In genomic region chr11:43164831-43165230, GRCh38 we compare ENCODE assay signal across 8 cellular contexts.
"Had no signal": no experiment of that assay in that cellular context is flagged by ENCODE, and none has a peak within 500 bp of the region (broad histone marks: within the 10 kb centered on the region; RNA-seq: fewer than 3 reads in every experiment).

No MANE protein-coding gene starts in this region.

- H3K4me1 Mint-ChIP-seq: GM23338, H9 had no signal

- H3K9me3 ChIP-seq: HAP-1 had no signal

- H2AFZ ChIP-seq: GM23248, GM23338 had no signal

- H3K36me3 ChIP-seq: HAP-1 had no signal

- H3K9ac ChIP-seq: GM23248 had no signal

- H3K27ac Mint-ChIP-seq: GM23338, H9, HFFc6 had no signal

- H3K4me2 ChIP-seq: GM23338 had no signal

- H3K4me3 Mint-ChIP-seq: GM23338, H9, HFFc6 had no signal

- H3K27ac ChIP-seq: GM23248 had no signal

- H3K4me3 ChIP-seq: GM23248, GM23338, HAP-1 had no signal

- DNase-seq: GM23248, GOT3, H7, H9, HCEC 1CT, HFFc6 had no signal
